ENCODE assay signal across 8 cellular contexts in genomic region chr10:50624866-50625491, GRCh38. TPM values are rescaled to one million over a fixed set of nuclear protein-coding genes. Genes with fewer than 3 reads are reported as not detected.
A peak's percentile ranks its signal among the peaks of the same experiment; 100 is the strongest.
DNase-seq lines count a peak whose midpoint lies in the region; ATAC-seq and TF ChIP-seq lines count a peak whose summit lies in the region.

No MANE protein-coding gene starts in this region.

- H3K27me3 Mint-ChIP-seq in activated CD8-positive, alpha-beta T cell treated with anti-CD3 and anti-CD28 coated beads for 36 hours = no peaks in the 10 kb centered on the region

- CTCF ChIA-PET in activated CD8-positive, alpha-beta T cell treated with anti-CD3 and anti-CD28 coated beads for 36 hours (lab: Charles Lee) = interaction anchor here (1.8 kb wide), 2 partner anchors 13 to 90 kb away, joined by 3 to 6 read pairs; no protein-coding TSS in a partner anchor

- H3K36me3 Mint-ChIP-seq in activated CD8-positive, alpha-beta T cell treated with anti-CD3 and anti-CD28 coated beads for 36 hours (ENCODE audit: low read depth) = peaks cover 7% of the 10 kb centered on the region

- peaks cover 39% of the 10 kb centered on the region for H3K4me1 Mint-ChIP-seq in activated CD8-positive, alpha-beta T cell treated with anti-CD3 and anti-CD28 coated beads for 36 hours (ENCODE audit: low read depth)

- TF ChIP-seq CTCF in activated CD8-positive, alpha-beta T cell treated with anti-CD3 and anti-CD28 coated beads for 36 hours (IDR thresholded peaks at IDR 0.05) = peak; percentile 61

- no peaks in the 10 kb centered on the region for H3K9me3 Mint-ChIP-seq in activated CD8-positive, alpha-beta T cell treated with anti-CD3 and anti-CD28 coated beads for 36 hours

- H3K27ac Mint-ChIP-seq in activated CD8-positive, alpha-beta T cell treated with anti-CD3 and anti-CD28 coated beads for 36 hours = peak overlapping the region; percentile 92

- intact Hi-C loops in activated CD8-positive, alpha-beta T cell treated with anti-CD3 and anti-CD28 coated beads for 36 hours (cut with micrococcal nuclease) = loop anchor here (5.0 kb wide), 3 partner anchors 88 to 208 kb away; no protein-coding TSS in a partner anchor

- POLR2A ChIA-PET in activated CD8-positive, alpha-beta T cell treated with anti-CD3 and anti-CD28 coated beads for 36 hours (lab: Charles Lee) = interaction anchor here (0.8 to 4.3 kb wide), 7 partner anchors 10 to 405 kb away, joined by 3 to 20 read pairs (median 3); no protein-coding TSS in a partner anchor

- DNase-seq in CD1c-positive myeloid dendritic cell (ENCODE audit: extremely low spot score) = peak; percentile 86
- peak; percentile 62 for DNase-seq in NCI-H526 treated with DMSO at 0.1 percent for 48 hours (lab: John Stamatoyannopoulos, UW)
- peak; percentile 77 for DNase-seq in activated CD8-positive, alpha-beta T cell treated with anti-CD3 and anti-CD28 coated beads for 36 hours
- DNase-seq in effector CD8-positive, alpha-beta T cell (lab: John Stamatoyannopoulos, UW) = peak; percentile 45
- peak; percentile 88 for DNase-seq in medulla oblongata (ENCODE audit: extremely low spot score)
- peak; percentile 46 to 49 for DNase-seq in stimulated activated CD8-positive, alpha-beta memory T cell treated with anti-CD3 and anti-CD28 coated beads, Interleukin-15, amount 100 ng/mL, for 48 hours (ENCODE audit: low read depth in 2 of 2)

- ATAC-seq in GM19025 (IDR thresholded peaks at IDR 0.05; ENCODE audit: low read depth, unreplicated experiment) (peak; percentile 45), HG03159 (IDR thresholded peaks at IDR 0.05; ENCODE audit: unreplicated experiment) (peak; percentile 42)
- peak; percentile 47 for ATAC-seq in activated CD8-positive, alpha-beta T cell treated with anti-CD3 and anti-CD28 coated beads for 36 hours

- peak overlapping the region; percentile 86 for H3K4me3 Mint-ChIP-seq in activated CD8-positive, alpha-beta T cell treated with anti-CD3 and anti-CD28 coated beads for 36 hours

RNA-seq across cellular contexts. Expression of gene SGMS1, which starts 1.2 kb away (rescaled TPM):
- total RNA-seq in activated CD8-positive, alpha-beta T cell treated with anti-CD3 and anti-CD28 coated beads for 36 hours = 10 to 100 TPM in 1 of 2 experiments, 1 to 10 TPM in 1; 9.0 to 10.6 TPM

Comparison
In these comparisons a context has a peak if more than half of its experiments do, and no peak if none do; other contexts are left out.
1. Peak in every context shown above with its lines: DNase-seq and ATAC-seq.